Comparison of ENCODE assay signal across 24 cellular contexts in the genomic region with DNA sequence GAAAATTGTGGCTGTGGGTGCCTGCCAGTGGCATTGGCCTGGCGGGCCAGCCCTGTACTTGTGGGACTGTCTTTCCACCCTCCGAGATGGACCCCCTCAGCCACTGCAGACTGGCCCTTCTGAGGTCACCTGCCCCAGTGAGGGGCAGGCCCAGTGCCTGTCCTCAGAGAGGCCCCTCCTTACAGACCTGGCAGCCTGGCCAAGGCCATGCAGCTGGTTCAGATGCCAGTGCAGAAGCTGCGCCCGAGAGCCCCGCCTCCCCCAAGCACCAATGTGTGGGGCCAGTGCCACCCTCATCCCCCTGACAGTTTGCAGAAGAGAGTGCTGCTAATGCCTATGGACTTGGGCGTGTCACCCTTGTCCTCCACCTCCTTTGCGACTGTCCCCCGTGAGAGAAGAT.
"Had no signal": no experiment of that assay in that cellular context is flagged by ENCODE, and none has a peak within 500 bp of the region (broad histone marks: within the 10 kb centered on the region; RNA-seq: fewer than 3 reads in every experiment).

No MANE protein-coding gene starts in this region.

- H3K4me3 Mint-ChIP-seq: activated CD4-positive, alpha-beta T cell treated with anti-CD3 and anti-CD28 coated beads for 36 hours; activated T-helper 17 cell treated with anti-CD3 and anti-CD28 coated beads, Interleukin-2, amount 50 U/mL, for 72 hours; brain; neural crest cell; T-helper 2 cell treated with Interferon-gamma antibody and Interleukin-4, amounts not matched to agents 5 μg/mL and 100 μg/mL, for 36 hours; WTC11 had no signal

- H3K9me3 ChIP-seq: prostate gland, right lobe of liver, transverse colon, vagina had no signal

- H3K4me3 ChIP-seq: dorsolateral prefrontal cortex, prostate gland, right lobe of liver, smooth muscle cell, transverse colon, vagina had no signal

- H3K4me2 ChIP-seq: smooth muscle cell had no signal

- H3K27ac Mint-ChIP-seq: activated CD4-positive, alpha-beta T cell treated with anti-CD3 and anti-CD28 coated beads for 36 hours; activated T-helper 17 cell treated with anti-CD3 and anti-CD28 coated beads, Interleukin-2, amount 50 U/mL, for 72 hours; brain; T-helper 2 cell treated with Interferon-gamma antibody and Interleukin-4, amounts not matched to agents 5 μg/mL and 100 μg/mL, for 36 hours; WTC11 had no signal

- H3K9me3 Mint-ChIP-seq: activated T-helper 17 cell treated with anti-CD3 and anti-CD28 coated beads, Interleukin-2, amount 50 U/mL, for 72 hours; WTC11 had no signal

- H3K4me1 Mint-ChIP-seq: activated CD4-positive, alpha-beta T cell treated with anti-CD3 and anti-CD28 coated beads for 36 hours; activated T-helper 17 cell treated with anti-CD3 and anti-CD28 coated beads, Interleukin-2, amount 50 U/mL, for 72 hours; brain; neural crest cell; WTC11 had no signal

- H3K27ac ChIP-seq: dorsolateral prefrontal cortex, epithelial cell of prostate, prostate gland, right lobe of liver, transverse colon, vagina had no signal

- H3K27me3 Mint-ChIP-seq: activated CD4-positive, alpha-beta T cell treated with anti-CD3 and anti-CD28 coated beads for 36 hours; activated T-helper 17 cell treated with anti-CD3 and anti-CD28 coated beads, Interleukin-2, amount 50 U/mL, for 72 hours had no signal

- ATAC-seq: activated CD4-positive, alpha-beta T cell treated with anti-CD3 and anti-CD28 coated beads for 36 hours; activated T-helper 17 cell treated with anti-CD3 and anti-CD28 coated beads, Interleukin-2, amount 50 U/mL, for 72 hours; right lobe of liver; WTC11 had no signal

- H3K4me1 ChIP-seq: prostate gland, right lobe of liver, transverse colon, vagina had no signal

- H3K27me3 ChIP-seq: dorsolateral prefrontal cortex, right lobe of liver, transverse colon, vagina had no signal

- DNase-seq: activated CD4-positive, alpha-beta T cell treated with anti-CD3 and anti-CD28 coated beads for 36 hours; activated CD4-positive, alpha-beta T cell treated with anti-CD3 and anti-CD28 coated beads, Interleukin-2, amount 50 U/mL, for 48 hours; activated naive CD4-positive, alpha-beta T cell; activated T-cell treated with anti-CD3 and anti-CD28 coated beads for 4 hours; anterior cingulate cortex; central memory CD4-positive, alpha-beta T cell; dorsolateral prefrontal cortex; foreskin fibroblast; hippocampal formation; islet precursor cell; mammary epithelial cell; midbrain; right lobe of liver; stimulated activated naive CD4-positive, alpha-beta T cell treated with Interleukin-2 at 50 U/mL for 16 hours; transverse colon had no signal
